In the genomic region with DNA sequence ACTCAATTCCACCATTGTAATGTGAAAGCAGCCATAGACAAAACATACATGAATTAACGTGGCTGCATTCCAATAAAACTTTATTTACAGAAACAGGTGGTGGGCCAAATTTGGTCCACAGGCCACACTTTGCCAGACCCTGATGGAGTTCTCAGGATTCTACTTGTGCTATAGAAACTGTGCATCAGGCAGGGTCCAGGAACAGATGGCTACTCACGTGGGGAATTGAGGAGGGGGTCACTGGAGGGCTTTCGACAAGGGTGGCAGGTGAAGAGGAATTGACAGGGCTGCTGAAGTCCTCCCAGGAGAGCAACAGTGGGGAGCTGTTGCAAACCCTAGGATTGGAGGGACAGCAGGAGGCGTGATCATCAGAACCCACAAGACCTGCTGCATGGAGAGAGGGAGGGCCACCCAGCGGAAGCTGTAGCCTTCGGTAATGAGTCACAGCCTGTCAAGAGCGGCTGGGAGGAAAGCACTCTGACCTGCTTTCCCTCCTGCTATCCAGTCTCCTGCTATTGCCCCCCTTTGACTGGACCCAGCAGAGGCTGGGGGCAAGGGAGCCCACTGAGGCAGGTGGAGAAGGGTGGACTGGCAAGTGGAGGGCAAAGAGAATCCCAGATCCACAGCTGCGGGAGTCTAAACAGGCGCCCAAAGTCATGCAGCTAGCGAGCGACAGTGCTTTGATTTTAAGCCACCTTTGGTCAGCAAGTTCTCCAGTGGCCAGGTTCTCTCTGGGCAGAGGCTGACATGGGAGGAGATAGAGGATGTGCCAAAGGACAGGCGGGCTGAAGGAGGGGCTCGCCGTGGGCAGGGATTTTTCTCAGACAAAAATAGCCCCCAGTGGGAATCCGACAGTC, we compare ENCODE assay signal across 9 cellular contexts.
A peak's percentile ranks its signal among the peaks of the same experiment; 100 is the strongest.
DNase-seq lines count a peak whose midpoint lies in the region; ATAC-seq and TF ChIP-seq lines count a peak whose summit lies in the region.
"Had no signal": no experiment of that assay in that cellular context is flagged by ENCODE, and none has a peak within 500 bp of the region (broad histone marks: within the 10 kb centered on the region; RNA-seq: fewer than 3 reads in every experiment).

No MANE protein-coding gene starts in this region.

- H4K5ac ChIP-seq in H9 (ENCODE audit: insufficient read length, low read depth, low read length), result no peak overlapping the region

- H3K79me2 ChIP-seq in H9 (ENCODE audit: insufficient read depth, low read length), result no peaks in the 10 kb centered on the region

- H2AFZ ChIP-seq in H9 (ENCODE audit: low read length), result no peak overlapping the region

- H3K27ac Mint-ChIP-seq in H9, result peak overlapping the region in 1 of 3 experiments; percentile 77; a peak in 1 of 7 replicates
- H3K27ac Mint-ChIP-seq: activated naive CD4-positive, alpha-beta T cell treated with anti-CD3 and anti-CD28 coated beads for 36 hours had no signal

- H3K4me1 ChIP-seq in H9 (ENCODE audit: insufficient read depth, low read length) (peaks cover 3% of the 10 kb centered on the region; the same call in 1 of the 2 replicates), psoas muscle (no peaks in the 10 kb centered on the region)

- H3K4me3 ChIP-seq in psoas muscle, result no peak overlapping the region

- no peak overlapping the region for H3K9ac ChIP-seq in H9 (ENCODE audit: extremely low read depth, insufficient read length, low read length)

- no peaks in the 10 kb centered on the region for H3K79me1 ChIP-seq in H9 (ENCODE audit: insufficient read depth, low read depth, low read length, poor library complexity, severe bottlenecking)

- H4K8ac ChIP-seq in H9 (replicated peaks; ENCODE audit: insufficient read length, low read depth, low read length), result no peak overlapping the region

- no peak overlapping the region for H3K23ac ChIP-seq in H9 (ENCODE audit: insufficient read length, low read depth, low read length)

- H3K27me3 Mint-ChIP-seq in H9 (ENCODE audit: low read depth), result peaks cover 17% of the 10 kb centered on the region

- H3K56ac ChIP-seq in H9 (ENCODE audit: insufficient read length, low read depth, low read length), result no peak overlapping the region

- no peak overlapping the region for H2BK15ac ChIP-seq in H9 (ENCODE audit: low read depth, low read length)

- DNase-seq in H9, result peak; percentile 69
- DNase-seq in psoas muscle, result no peak
- no peak for DNase-seq in stimulated activated CD4-positive, alpha-beta T cell treated with anti-CD3 and anti-CD28 coated beads, Interleukin-1b, Interleukin-23, amount 100 ng/mL, for 48 hours
- no peak for DNase-seq in globus pallidus (ENCODE audit: low spot score)
- DNase-seq in DMS79 (lab: John Stamatoyannopoulos, UW), result no peak
- DNase-seq: activated naive CD4-positive, alpha-beta T cell treated with anti-CD3 and anti-CD28 coated beads for 36 hours had no signal

- no peak overlapping the region for H2BK20ac ChIP-seq in H9 (ENCODE audit: low read depth, low read length, poor library complexity, severe bottlenecking)

- TF ChIP-seq CTCF in H9 (conservative IDR thresholded peaks at IDR 0.05) (no peak), psoas muscle (IDR thresholded peaks at IDR 0.05) (no peak)

- H2BK120ac ChIP-seq in H9 (ENCODE audit: low read depth, low read length, poor library complexity, severe bottlenecking), result no peak overlapping the region

- H3K9me3 Mint-ChIP-seq in H9, result no peaks in the 10 kb centered on the region
- H3K9me3 Mint-ChIP-seq: activated naive CD4-positive, alpha-beta T cell treated with anti-CD3 and anti-CD28 coated beads for 36 hours had no signal

- H3K27me3 ChIP-seq in H9 (ENCODE audit: insufficient read depth, low read length), result no peaks in the 10 kb centered on the region
- H3K27me3 ChIP-seq in psoas muscle (ENCODE audit: insufficient read depth in 3 of 3, low read length in 2 of 3), result peaks cover 0 to 7% (median 0%) of the 10 kb centered on the region in 3 donors

- intact Hi-C loops in psoas muscle (cut with DNase I), result no loop called here

- no peak overlapping the region for H3K18ac ChIP-seq in H9 (ENCODE audit: insufficient read length, low read depth, low read length)

- no CpG with 5 or more reads among the region's 15 CpGs for WGBS in H9 (ENCODE audit: extremely low coverage, insufficient read length, low lambda C conversion rate)
- WGBS in psoas muscle, 3 donors, result 39 to 46% (median 44%) methylated on average over 13 to 15 of the region's 15 CpGs

- H3K4me2 ChIP-seq in H9 (ENCODE audit: insufficient read depth, insufficient read length, low read length), result no peak overlapping the region

- H2BK5ac ChIP-seq in H9 (ENCODE audit: insufficient read length, low read length), result no peak overlapping the region

- H3K9me3 ChIP-seq in H9 (ENCODE audit: control insufficient read depth, low read depth, low read length), result no peaks in the 10 kb centered on the region
- no peaks in the 10 kb centered on the region for H3K9me3 ChIP-seq in psoas muscle

- H3K4ac ChIP-seq in H9 (ENCODE audit: low read depth, low read length), result no peak overlapping the region

- H3K4me1 Mint-ChIP-seq in H9, result peaks cover 32 to 45% of the 10 kb centered on the region in 2 experiments

- ATAC-seq in esophagus mucosa (peak; percentile 88), psoas muscle (peak; percentile 37 to 51 (median 44)), HG03045 (IDR thresholded peaks at IDR 0.05; ENCODE audit: unreplicated experiment) (no peak)

- H2BK12ac ChIP-seq in H9 (ENCODE audit: insufficient read length, low read depth, low read length), result no peak overlapping the region

- H2AK5ac ChIP-seq in H9 (ENCODE audit: insufficient read length, low read length), result no peak overlapping the region

- no peak overlapping the region for H3K27ac ChIP-seq in H9 (ENCODE audit: insufficient read length, low read depth, low read length)
- no peak overlapping the region for H3K27ac ChIP-seq in psoas muscle

- no peak overlapping the region; the same call in 1 of the 2 replicates for H3K14ac ChIP-seq in H9 (ENCODE audit: insufficient read depth, low read length)

- H4K20me1 ChIP-seq in H9 (ENCODE audit: control insufficient read depth, insufficient read depth, insufficient read length), result no peaks in the 10 kb centered on the region

- no peaks in the 10 kb centered on the region for H3K36me3 ChIP-seq in psoas muscle (ENCODE audit: insufficient read depth in 1 of 2, low read depth in 1 of 2)

- H3K23me2 ChIP-seq in H9 (ENCODE audit: insufficient read length, low read depth, low read length, poor library complexity, severe bottlenecking), result no peaks in the 10 kb centered on the region

- no peak overlapping the region for H3K4me3 Mint-ChIP-seq in H9
- H3K4me3 Mint-ChIP-seq: activated naive CD4-positive, alpha-beta T cell treated with anti-CD3 and anti-CD28 coated beads for 36 hours had no signal

- H3K36me3 Mint-ChIP-seq in H9 (ENCODE audit: insufficient read depth in 1 of 3, low read depth in 3 of 3), result no peaks in the 10 kb centered on the region

- H3T11ph ChIP-seq in H9 (ENCODE audit: low read length), result no peak overlapping the region

- H4K91ac ChIP-seq in H9 (ENCODE audit: insufficient read length, low read depth, low read length), result no peak overlapping the region

TF ChIP-seq in PFSK-1, 5 proteins besides CTCF, POLR2A, EP300 and RAD21:
- TF ChIP-seq TAF1 (IDR thresholded peaks at IDR 0.05; ENCODE audit: borderline replicate concordance, insufficient read depth, low read length) (no peak), FOXP2 (optimal IDR thresholded peaks at IDR 0.05; ENCODE audit: borderline replicate concordance, extremely low read depth, extremely low read length, insufficient read depth) (peak; percentile 42)
